Comparison of ENCODE assay signal across 7 cellular contexts in genomic region chr3:62532796-62533195, GRCh38.
"Had no signal": no experiment of that assay in that cellular context is flagged by ENCODE, and none has a peak within 500 bp of the region (broad histone marks: within the 10 kb centered on the region; RNA-seq: fewer than 3 reads in every experiment).

No MANE protein-coding gene starts in this region.

- H3K27ac ChIP-seq: HL-60 had no signal

- H3K4me3 ChIP-seq: K562 had no signal

- DNase-seq: IMR-90, KBM-7, KG1 had no signal

- FAIRE-seq: HepG2, HTR-8/SVneo, K562 had no signal
